12 cellular contexts compared by ENCODE assay signal in the genomic region with DNA sequence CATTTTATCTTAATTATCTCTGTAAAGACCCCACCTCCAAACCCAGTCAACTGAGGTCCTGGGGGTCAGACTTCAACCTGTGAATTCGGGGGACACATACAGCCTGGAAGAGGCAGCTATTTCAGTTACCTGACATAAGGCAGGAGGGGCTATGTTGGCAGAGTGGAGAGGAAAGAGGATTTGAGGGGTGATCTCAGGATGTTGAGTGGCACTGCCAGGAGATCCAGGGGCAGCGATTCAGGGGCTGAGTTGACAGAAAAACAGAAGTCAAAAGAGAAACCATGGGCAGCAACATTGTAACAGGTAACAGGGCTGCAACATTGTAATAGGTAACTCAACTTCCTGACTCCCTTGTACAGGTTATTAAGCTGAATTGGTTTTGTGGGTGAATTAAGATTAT.
DNase-seq lines count a peak whose midpoint lies in the region; ATAC-seq and TF ChIP-seq lines count a peak whose summit lies in the region.
"Had no signal": no experiment of that assay in that cellular context is flagged by ENCODE, and none has a peak within 500 bp of the region (broad histone marks: within the 10 kb centered on the region; RNA-seq: fewer than 3 reads in every experiment).

No MANE protein-coding gene starts in this region.

- 0 out of 2 replicates have a peak overlapping the region, but pooled peaks have one; percentile 3 for H3K27ac ChIP-seq in DND-41 (ENCODE audit: low read length)
- H3K27ac ChIP-seq: A549 had no signal

- DNase-seq in DND-41 (no peak), RPMI8226 (peak; percentile 28), neural crest cell (ENCODE audit: low read depth, low spot score) (no peak), DMS79 treated with DMSO at 0.1 percent for 48 hours (lab: John Stamatoyannopoulos, UW) (no peak), GM20000 (ENCODE audit: low spot score) (no peak), HFFc6 (no peak)
- DNase-seq: BE2C, GDM1, IMR-90, KBM-7 had no signal

- H3K79me2 ChIP-seq in DND-41 (ENCODE audit: insufficient read depth, low read length) = no peaks in the 10 kb centered on the region

- no peaks in the 10 kb centered on the region for H3K9me3 ChIP-seq in DND-41 (ENCODE audit: insufficient read depth, low read length, severe bottlenecking)
- H3K9me3 ChIP-seq: A549, BE2C, HAP-1 had no signal

- H4K20me1 ChIP-seq in DND-41 (ENCODE audit: insufficient read depth, low read length) = no peaks in the 10 kb centered on the region

- H3K4me2 ChIP-seq in DND-41 (ENCODE audit: insufficient read depth, low read length) = no peak overlapping the region
- H3K4me2 ChIP-seq: A549 had no signal

- H3K4me1 ChIP-seq in DND-41 (ENCODE audit: insufficient read depth, low read length) = peaks cover 36% of the 10 kb centered on the region
- H3K4me1 ChIP-seq: A549, BE2C, HAP-1 had no signal

- no peak overlapping the region for H3K4me3 ChIP-seq in DND-41 (ENCODE audit: low read depth in 1 of 2, low read length in 2 of 2)
- H3K4me3 ChIP-seq: A549, HAP-1 had no signal

- no peaks in the 10 kb centered on the region for H3K36me3 ChIP-seq in DND-41 (ENCODE audit: insufficient read depth, low read length)
- H3K36me3 ChIP-seq: BE2C, HAP-1 had no signal

- ATAC-seq in DND-41 (ENCODE audit: insufficient read depth, low read depth) = no peak
- ATAC-seq: A549 had no signal

- H3K27ac Mint-ChIP-seq in neural crest cell (ENCODE audit: unreplicated experiment) (peak overlapping the region; percentile 30), HFFc6 (no peak overlapping the region)

- H3K4me1 Mint-ChIP-seq in neural crest cell = peaks cover 16% of the 10 kb centered on the region
- H3K4me1 Mint-ChIP-seq in HFFc6 (ENCODE audit: low read depth) = no peaks in the 10 kb centered on the region

- H3K4me3 Mint-ChIP-seq in neural crest cell (no peak overlapping the region), HFFc6 (no peak overlapping the region)

- H3K27me3 Mint-ChIP-seq in neural crest cell (ENCODE audit: low read depth) (peaks cover 19% of the 10 kb centered on the region), HFFc6 (ENCODE audit: insufficient read depth) (peaks cover 1% of the 10 kb centered on the region; the same call in 1 of the 2 replicates)

- no peaks in the 10 kb centered on the region for H3K27me3 ChIP-seq in DND-41 (ENCODE audit: insufficient read depth, low read length, poor library complexity)
- H3K27me3 ChIP-seq: BE2C had no signal

- H3K9me3 Mint-ChIP-seq in neural crest cell = peaks cover 2% of the 10 kb centered on the region
- peaks cover 43% of the 10 kb centered on the region for H3K9me3 Mint-ChIP-seq in HFFc6

- H3K9ac ChIP-seq in DND-41 (ENCODE audit: low read depth, low read length) = no peak overlapping the region

- TF ChIP-seq CTCF in DND-41 (IDR thresholded peaks at IDR 0.05; ENCODE audit: borderline replicate concordance, extremely low read depth, low read length, poor library complexity, severe bottlenecking) (no peak), neural crest cell (conservative IDR thresholded peaks at IDR 0.05) (no peak), GM20000 (IDR thresholded peaks at IDR 0.05; ENCODE audit: extremely low read depth, missing control alignments) (no peak), HFFc6 (IDR thresholded peaks at IDR 0.05) (no peak)

- no peak overlapping the region for H2AFZ ChIP-seq in DND-41 (ENCODE audit: low read depth, low read length)

- peaks cover 6% of the 10 kb centered on the region for H3K36me3 Mint-ChIP-seq in neural crest cell (ENCODE audit: low read depth)
- H3K36me3 Mint-ChIP-seq in HFFc6 (ENCODE audit: low read depth) = peaks cover 13% of the 10 kb centered on the region
